Comparison of ENCODE assay signal across 11 cellular contexts in genomic region chr5:72584466-72584865, GRCh38.
DNase-seq lines count a peak whose midpoint lies in the region; ATAC-seq and TF ChIP-seq lines count a peak whose summit lies in the region.
"Had no signal": no experiment of that assay in that cellular context is flagged by ENCODE, and none has a peak within 500 bp of the region (broad histone marks: within the 10 kb centered on the region; RNA-seq: fewer than 3 reads in every experiment).

No MANE protein-coding gene starts in this region.

- intact Hi-C loops in HCT116 (cut with micrococcal nuclease) = no loop called here
- intact Hi-C loops in colonic mucosa (cut with DNase I) = no loop called here

- DNase-seq in DMS 273 (lab: John Stamatoyannopoulos, UW; ENCODE audit: unreplicated experiment) (peak; percentile 22), DMS 273 treated with DMSO at 0.1 percent for 48 hours (lab: John Stamatoyannopoulos, UW) (no peak), HCT116 (ENCODE audit: low read depth, low spot score) (no peak), amniotic epithelial cell (ENCODE audit: low read depth) (peak; percentile 58), stromal cell of bone marrow (ENCODE audit: low read depth) (peak; percentile 70), ecto neural progenitor cell (ENCODE audit: low spot score) (no peak), SK-N-DZ (ENCODE audit: low spot score) (no peak), colonic mucosa (no peak)
- DNase-seq: anterior cingulate cortex, Peyer's patch had no signal

- no peaks in the 10 kb centered on the region for H4K20me1 ChIP-seq in HCT116 (ENCODE audit: insufficient read depth)

- no TSS peak for BruUV-seq in HCT116 (replicated peaks; lab: Mats Ljungman, UMichigan)

- no peak for TF ChIP-seq CTCF in HCT116 (IDR thresholded peaks at IDR 0.05 in 2 of 3, conservative IDR thresholded peaks at IDR 0.05 in 1 of 3; ENCODE audit: borderline replicate concordance in 1 of 3, insufficient read depth in 1 of 3, low read depth in 2 of 3, low read length in 2 of 3)
- TF ChIP-seq CTCF in colonic mucosa (IDR thresholded peaks at IDR 0.05) = no peak

- H3K36me3 ChIP-seq in HCT116 (ENCODE audit: control insufficient read depth in 1 of 2, insufficient read depth in 2 of 2, low read length in 2 of 2) (no peaks in the 10 kb centered on the region), colonic mucosa (no peaks in the 10 kb centered on the region)
- H3K36me3 ChIP-seq: Peyer's patch had no signal

- RAD21 ChIA-PET in HCT116 (lab: Charles Lee; ENCODE audit: low non-redundant PET in 1 of 2, low total read pairs in 2 of 2, uncharacterized antibody in 2 of 2, unreplicated experiment in 2 of 2) = no interaction called here

- no peaks in the 10 kb centered on the region for H3K9me3 ChIP-seq in HCT116 (ENCODE audit: control insufficient read depth in 1 of 2, insufficient read depth in 1 of 2, low read depth in 1 of 2, low read length in 2 of 2)
- H3K9me3 ChIP-seq in colonic mucosa = no peaks in the 10 kb centered on the region
- H3K9me3 ChIP-seq: Peyer's patch had no signal

- peak; percentile 26; the same call in 1 of the 2 replicates for TF ChIP-seq RAD21 in HCT116 (IDR thresholded peaks at IDR 0.05; ENCODE audit: low read depth)

- H3K4me3 ChIP-seq in HCT116 (replicated peaks in 1 of 2; ENCODE audit: low read depth in 1 of 2, low read length in 2 of 2) (no peak overlapping the region), colonic mucosa (no peak overlapping the region)
- H3K4me3 ChIP-seq: Peyer's patch had no signal

- no peak for TF ChIP-seq POLR2A in HCT116 (IDR thresholded peaks at IDR 0.05; ENCODE audit: borderline replicate concordance, extremely low read depth, insufficient read depth, insufficient read length)

- POLR2A ChIA-PET in HCT116 (lab: Charles Lee) = no interaction called here

- H3K9me2 ChIP-seq in HCT116 (ENCODE audit: insufficient read depth) = no peaks in the 10 kb centered on the region

- CTCF ChIA-PET in HCT116 (lab: Charles Lee) = no interaction called here

- no peak overlapping the region for H3K4me2 ChIP-seq in HCT116 (ENCODE audit: low read length)

- H3K79me2 ChIP-seq in HCT116 (ENCODE audit: insufficient read depth, low read length) = no peaks in the 10 kb centered on the region

- no peak overlapping the region for H2AFZ ChIP-seq in HCT116 (ENCODE audit: low read depth, low read length, poor library complexity, severe bottlenecking)

- ATAC-seq in HCT116 = no peak

- H3K27me3 ChIP-seq in HCT116 (ENCODE audit: insufficient read depth, low read length) = no peaks in the 10 kb centered on the region
- H3K27me3 ChIP-seq in colonic mucosa = no peaks in the 10 kb centered on the region
- H3K27me3 ChIP-seq: Peyer's patch had no signal

- H3K4me1 ChIP-seq in HCT116 (ENCODE audit: control insufficient read depth in 1 of 2, insufficient read depth in 2 of 2, low read length in 2 of 2) (no peaks in the 10 kb centered on the region), colonic mucosa (no peaks in the 10 kb centered on the region)
- H3K4me1 ChIP-seq: Peyer's patch had no signal

- H3K27ac ChIP-seq in HCT116 (ENCODE audit: low read depth, low read length) (no peak overlapping the region), colonic mucosa (no peak overlapping the region)
- H3K27ac ChIP-seq: 22Rv1, Peyer's patch had no signal

- H3K9ac ChIP-seq in HCT116 (ENCODE audit: low read length) (no peak overlapping the region), colonic mucosa (ENCODE audit: low read depth in 2 of 2, low read length in 2 of 2) (no peak overlapping the region)

TF ChIP-seq in HCT116, 20 proteins besides CTCF, POLR2A, EP300 and RAD21:
- TF ChIP-seq YY1 (IDR thresholded peaks at IDR 0.05; ENCODE audit: extremely low read depth, insufficient replicate concordance, low read depth, low read length) (no peak), SP1 (IDR thresholded peaks at IDR 0.05; ENCODE audit: low read depth) (no peak), CEBPB (IDR thresholded peaks at IDR 0.05; ENCODE audit: low read depth) (no peak), POLR2AphosphoS5 (IDR thresholded peaks at IDR 0.05; ENCODE audit: low read depth, low read length) (no peak), EZH2phosphoT487 (IDR thresholded peaks at IDR 0.05; ENCODE audit: borderline replicate concordance) (no peak), FOSL1 (IDR thresholded peaks at IDR 0.05; ENCODE audit: low read depth) (no peak), EZH2 (IDR thresholded peaks at IDR 0.05) (no peak), MAX (IDR thresholded peaks at IDR 0.05) (no peak), EGR1 (IDR thresholded peaks at IDR 0.05; ENCODE audit: low read depth) (no peak), SIN3A (IDR thresholded peaks at IDR 0.05; ENCODE audit: low read depth) (no peak), JUND (IDR thresholded peaks at IDR 0.05) (no peak), TCF7L2 (IDR thresholded peaks at IDR 0.05; ENCODE audit: borderline replicate concordance, extremely low read depth, insufficient read depth, insufficient read length) (no peak), SRF (IDR thresholded peaks at IDR 0.05; ENCODE audit: low read depth) (no peak), ZNF274 (IDR thresholded peaks at IDR 0.05; ENCODE audit: low read depth, low read length) (no peak), ELF1 (IDR thresholded peaks at IDR 0.05; ENCODE audit: borderline replicate concordance, low read depth) (no peak)
- TF ChIP-seq, protein P1, sequence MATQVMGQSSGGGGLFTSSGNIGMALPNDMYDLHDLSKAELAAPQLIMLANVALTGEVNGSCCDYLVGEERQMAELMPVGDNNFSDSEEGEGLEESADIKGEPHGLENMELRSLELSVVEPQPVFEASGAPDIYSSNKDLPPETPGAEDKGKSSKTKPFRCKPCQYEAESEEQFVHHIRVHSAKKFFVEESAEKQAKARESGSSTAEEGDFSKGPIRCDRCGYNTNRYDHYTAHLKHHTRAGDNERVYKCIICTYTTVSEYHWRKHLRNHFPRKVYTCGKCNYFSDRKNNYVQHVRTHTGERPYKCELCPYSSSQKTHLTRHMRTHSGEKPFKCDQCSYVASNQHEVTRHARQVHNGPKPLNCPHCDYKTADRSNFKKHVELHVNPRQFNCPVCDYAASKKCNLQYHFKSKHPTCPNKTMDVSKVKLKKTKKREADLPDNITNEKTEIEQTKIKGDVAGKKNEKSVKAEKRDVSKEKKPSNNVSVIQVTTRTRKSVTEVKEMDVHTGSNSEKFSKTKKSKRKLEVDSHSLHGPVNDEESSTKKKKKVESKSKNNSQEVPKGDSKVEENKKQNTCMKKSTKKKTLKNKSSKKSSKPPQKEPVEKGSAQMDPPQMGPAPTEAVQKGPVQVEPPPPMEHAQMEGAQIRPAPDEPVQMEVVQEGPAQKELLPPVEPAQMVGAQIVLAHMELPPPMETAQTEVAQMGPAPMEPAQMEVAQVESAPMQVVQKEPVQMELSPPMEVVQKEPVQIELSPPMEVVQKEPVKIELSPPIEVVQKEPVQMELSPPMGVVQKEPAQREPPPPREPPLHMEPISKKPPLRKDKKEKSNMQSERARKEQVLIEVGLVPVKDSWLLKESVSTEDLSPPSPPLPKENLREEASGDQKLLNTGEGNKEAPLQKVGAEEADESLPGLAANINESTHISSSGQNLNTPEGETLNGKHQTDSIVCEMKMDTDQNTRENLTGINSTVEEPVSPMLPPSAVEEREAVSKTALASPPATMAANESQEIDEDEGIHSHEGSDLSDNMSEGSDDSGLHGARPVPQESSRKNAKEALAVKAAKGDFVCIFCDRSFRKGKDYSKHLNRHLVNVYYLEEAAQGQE (IDR thresholded peaks at IDR 0.05; ENCODE audit: low read depth) = no peak
- TF ChIP-seq, protein P2, sequence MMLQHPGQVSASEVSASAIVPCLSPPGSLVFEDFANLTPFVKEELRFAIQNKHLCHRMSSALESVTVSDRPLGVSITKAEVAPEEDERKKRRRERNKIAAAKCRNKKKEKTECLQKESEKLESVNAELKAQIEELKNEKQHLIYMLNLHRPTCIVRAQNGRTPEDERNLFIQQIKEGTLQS (IDR thresholded peaks at IDR 0.05) = no peak
- TF ChIP-seq, protein P3, sequence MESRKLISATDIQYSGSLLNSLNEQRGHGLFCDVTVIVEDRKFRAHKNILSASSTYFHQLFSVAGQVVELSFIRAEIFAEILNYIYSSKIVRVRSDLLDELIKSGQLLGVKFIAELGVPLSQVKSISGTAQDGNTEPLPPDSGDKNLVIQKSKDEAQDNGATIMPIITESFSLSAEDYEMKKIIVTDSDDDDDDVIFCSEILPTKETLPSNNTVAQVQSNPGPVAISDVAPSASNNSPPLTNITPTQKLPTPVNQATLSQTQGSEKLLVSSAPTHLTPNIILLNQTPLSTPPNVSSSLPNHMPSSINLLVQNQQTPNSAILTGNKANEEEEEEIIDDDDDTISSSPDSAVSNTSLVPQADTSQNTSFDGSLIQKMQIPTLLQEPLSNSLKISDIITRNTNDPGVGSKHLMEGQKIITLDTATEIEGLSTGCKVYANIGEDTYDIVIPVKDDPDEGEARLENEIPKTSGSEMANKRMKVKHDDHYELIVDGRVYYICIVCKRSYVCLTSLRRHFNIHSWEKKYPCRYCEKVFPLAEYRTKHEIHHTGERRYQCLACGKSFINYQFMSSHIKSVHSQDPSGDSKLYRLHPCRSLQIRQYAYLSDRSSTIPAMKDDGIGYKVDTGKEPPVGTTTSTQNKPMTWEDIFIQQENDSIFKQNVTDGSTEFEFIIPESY (IDR thresholded peaks at IDR 0.05; ENCODE audit: extremely low read depth, insufficient replicate concordance, low read length) = no peak

Comparison
In these comparisons a context has a peak if more than half of its experiments do, and no peak if none do; other contexts are left out.
1. DNase-seq: peak in DMS 273 (single experiment), amniotic epithelial cell (single experiment) and stromal cell of bone marrow (single experiment); none in DMS 273 treated with DMSO at 0.1 percent for 48 hours (single experiment), HCT116 (single experiment), ecto neural progenitor cell (single experiment), SK-N-DZ (single experiment) and colonic mucosa (single experiment).